Comparison of ENCODE assay signal across 12 cellular contexts in genomic region chr1:17768651-17769241, GRCh38. TPM values are rescaled to one million over a fixed set of nuclear protein-coding genes. Genes with fewer than 3 reads are reported as not detected.
DNase-seq lines count a peak whose midpoint lies in the region; ATAC-seq and TF ChIP-seq lines count a peak whose summit lies in the region.
"Had no signal": no experiment of that assay in that cellular context is flagged by ENCODE, and none has a peak within 500 bp of the region (broad histone marks: within the 10 kb centered on the region; RNA-seq: fewer than 3 reads in every experiment).

No MANE protein-coding gene starts in this region.

- no peaks in the 10 kb centered on the region for H3K9me3 Mint-ChIP-seq in MCF 10A (ENCODE audit: unreplicated experiment)
- H3K9me3 Mint-ChIP-seq in activated T-cell treated with anti-CD3 and anti-CD28 coated beads, Interleukin-2, amount 50 U/mL, for 4 hours: no peaks in the 10 kb centered on the region
- H3K9me3 Mint-ChIP-seq: naive B cell had no signal

- H3K27me3 Mint-ChIP-seq in MCF 10A (ENCODE audit: insufficient read depth, unreplicated experiment): no peaks in the 10 kb centered on the region
- peaks cover 7% of the 10 kb centered on the region for H3K27me3 Mint-ChIP-seq in activated T-cell treated with anti-CD3 and anti-CD28 coated beads, Interleukin-2, amount 50 U/mL, for 4 hours (ENCODE audit: low read depth)

- no peak overlapping the region for H3K27ac ChIP-seq in breast epithelium
- H3K27ac ChIP-seq in colonic mucosa: no peak overlapping the region
- peak overlapping the region in 1 of 2 donors; percentile 2 for H3K27ac ChIP-seq in left lung
- no peak overlapping the region for H3K27ac ChIP-seq in aorta (ENCODE audit: low read depth in 1 of 2, low read length in 2 of 2)
- H3K27ac ChIP-seq: 22Rv1 had no signal

- intact Hi-C loops in MCF 10A (cut with micrococcal nuclease) (no loop called here), breast epithelium (cut with DNase I; ENCODE audit: low total_unique reads) (no loop called here), colonic mucosa (cut with DNase I) (no loop called here), left lung (cut with DNase I) (no loop called here), aorta (cut with DNase I) (no loop called here)

- peak overlapping the region; percentile 37 for H3K27ac Mint-ChIP-seq in MCF 10A (ENCODE audit: low read depth, unreplicated experiment)
- H3K27ac Mint-ChIP-seq: naive B cell had no signal

- H3K36me3 Mint-ChIP-seq in MCF 10A (ENCODE audit: insufficient read depth, unreplicated experiment): no peaks in the 10 kb centered on the region
- no peaks in the 10 kb centered on the region for H3K36me3 Mint-ChIP-seq in activated T-cell treated with anti-CD3 and anti-CD28 coated beads, Interleukin-2, amount 50 U/mL, for 4 hours (ENCODE audit: insufficient read depth)
- H3K36me3 Mint-ChIP-seq: naive B cell had no signal

- H3K4me1 Mint-ChIP-seq in MCF 10A (ENCODE audit: insufficient read depth, unreplicated experiment): peaks cover 20% of the 10 kb centered on the region
- H3K4me1 Mint-ChIP-seq in activated T-cell treated with anti-CD3 and anti-CD28 coated beads, Interleukin-2, amount 50 U/mL, for 4 hours (ENCODE audit: low read depth): no peaks in the 10 kb centered on the region

- H3K27me3 ChIP-seq in breast epithelium (peaks cover 0 to 11% of the 10 kb centered on the region in 2 donors), colonic mucosa (no peaks in the 10 kb centered on the region), left lung (peaks cover 0 to 36% of the 10 kb centered on the region in 2 donors), aorta (ENCODE audit: control insufficient read depth in 1 of 2, insufficient read depth in 2 of 2, low read length in 1 of 2) (no peaks in the 10 kb centered on the region)

- WGBS in aorta, 2 donors: 84 to 85% methylated on average over 10 of the region's 10 CpGs

- DNase-seq in MCF 10A (ENCODE audit: unreplicated experiment) (peak; percentile 68), breast epithelium (ENCODE audit: low spot score in 2 of 2) (no peak), colonic mucosa (peak; percentile 32), left lung (peak in 1 of 2 donors; percentile 36), aorta (peak; percentile 76 to 84), NCI-H146 treated with DMSO at 0.1 percent for 48 hours (lab: John Stamatoyannopoulos, UW; ENCODE audit: unreplicated experiment) (no peak)
- DNase-seq in activated T-cell treated with anti-CD3 and anti-CD28 coated beads, Interleukin-2, amount 50 U/mL, for 4 hours: no peak
- DNase-seq: activated T-cell treated with anti-CD3 and anti-CD28 coated beads, Interleukin-2, amount 50 U/mL, for 1 hour; naive B cell had no signal

- CTCF ChIA-PET in MCF 10A (lab: Yijun Ruan, JAX): no interaction called here

- no TSS peak for BruUV-seq in MCF 10A (replicated peaks; lab: Mats Ljungman, UMichigan)

- H3K4me1 ChIP-seq in breast epithelium: no peaks in the 10 kb centered on the region
- H3K4me1 ChIP-seq in colonic mucosa: no peaks in the 10 kb centered on the region
- H3K4me1 ChIP-seq in left lung: peaks cover 0 to 3% of the 10 kb centered on the region in 2 donors
- H3K4me1 ChIP-seq in aorta (ENCODE audit: control insufficient read depth in 1 of 2, insufficient read depth in 2 of 2, low read length in 2 of 2): no peaks in the 10 kb centered on the region

- no peak for TF ChIP-seq CTCF in MCF 10A (IDR thresholded peaks at IDR 0.05; ENCODE audit: unreplicated experiment)
- no peak for TF ChIP-seq CTCF in breast epithelium (IDR thresholded peaks at IDR 0.05)
- no peak for TF ChIP-seq CTCF in colonic mucosa (IDR thresholded peaks at IDR 0.05)
- TF ChIP-seq CTCF in left lung (IDR thresholded peaks at IDR 0.05): no peak

- POLR2A ChIA-PET in MCF 10A (lab: Yijun Ruan, JAX): no interaction called here

- no peaks in the 10 kb centered on the region for H3K36me3 ChIP-seq in breast epithelium
- H3K36me3 ChIP-seq in colonic mucosa: no peaks in the 10 kb centered on the region
- no peaks in the 10 kb centered on the region for H3K36me3 ChIP-seq in left lung
- no peaks in the 10 kb centered on the region for H3K36me3 ChIP-seq in aorta (ENCODE audit: control insufficient read depth in 1 of 2, insufficient read depth in 2 of 2, low read length in 1 of 2)

- H3K4me3 Mint-ChIP-seq in MCF 10A (ENCODE audit: unreplicated experiment): no peak overlapping the region
- no peak overlapping the region for H3K4me3 Mint-ChIP-seq in activated T-cell treated with anti-CD3 and anti-CD28 coated beads, Interleukin-2, amount 50 U/mL, for 4 hours
- H3K4me3 Mint-ChIP-seq: naive B cell had no signal

- H3K9ac ChIP-seq in colonic mucosa (ENCODE audit: low read depth in 2 of 2, low read length in 2 of 2): no peak overlapping the region

- H3K4me3 ChIP-seq in breast epithelium (no peak overlapping the region), colonic mucosa (no peak overlapping the region), left lung (no peak overlapping the region), aorta (ENCODE audit: low read length in 2 of 2) (no peak overlapping the region)

- ATAC-seq in left lung: peak; percentile 70
- ATAC-seq in aorta (ENCODE audit: low FRiP score): peak; percentile 55
- no peak for ATAC-seq in activated T-cell treated with anti-CD3 and anti-CD28 coated beads, Interleukin-2, amount 50 U/mL, for 4 hours
- no peak for ATAC-seq in GM21528 (IDR thresholded peaks at IDR 0.05; ENCODE audit: low FRiP score, unreplicated experiment)

- H3K9me3 ChIP-seq in breast epithelium (no peaks in the 10 kb centered on the region), colonic mucosa (no peaks in the 10 kb centered on the region), left lung (no peaks in the 10 kb centered on the region), aorta (ENCODE audit: control insufficient read depth, low read length) (no peaks in the 10 kb centered on the region)

- TF ChIP-seq POLR2A in breast epithelium (IDR thresholded peaks at IDR 0.05): no peak

RNA-seq across cellular contexts. Expression of gene ACTL8, which starts 13.6 kb away (rescaled TPM):
- 0.23 TPM in 1 of 2 replicates, not detected in the other for total RNA-seq in MCF 10A (2022)
- not detected for total RNA-seq in breast epithelium
- 1 to 10 TPM in 1 of 2 donors, under 1 TPM in 1; 0.13 to 2.8 TPM for total RNA-seq in colonic mucosa
- total RNA-seq in left lung: not detected
- total RNA-seq in aorta: not detected
- polyA plus RNA-seq in aorta: not detected
- not detected for total RNA-seq in activated T-cell treated with anti-CD3 and anti-CD28 coated beads, Interleukin-2, amount 50 U/mL, for 4 hours
- total RNA-seq: T-helper 1 cell treated with Interleukin-12 subunit alpha and Interleukin-12 subunit beta and Interleukin-4 antibody, amounts not matched to agents 30 ng/mL and 1 ng/mL, for 36 hours had no signal

Comparison
In these comparisons a context has a peak if more than half of its experiments do, and no peak if none do; other contexts are left out.
1. DNase-seq: peak in MCF 10A (single experiment), colonic mucosa (single experiment) and aorta (2 of 2); none in breast epithelium (0 of 2), activated T-cell treated with anti-CD3 and anti-CD28 coated beads, Interleukin-2, amount 50 U/mL, for 4 hours (single experiment) and NCI-H146 treated with DMSO at 0.1 percent for 48 hours (single experiment).
2. ATAC-seq: peak in left lung (single experiment) and aorta (single experiment); none in activated T-cell treated with anti-CD3 and anti-CD28 coated beads, Interleukin-2, amount 50 U/mL, for 4 hours (0 of 2) and GM21528 (single experiment).